In genomic region chr11:10325398-10326079, GRCh38 we compare ENCODE assay signal across 13 cellular contexts. TPM values are rescaled to one million over a fixed set of nuclear protein-coding genes. Genes with fewer than 3 reads are reported as not detected.
DNase-seq lines count a peak whose midpoint lies in the region; ATAC-seq and TF ChIP-seq lines count a peak whose summit lies in the region.
"Had no signal": no experiment of that assay in that cellular context is flagged by ENCODE, and none has a peak within 500 bp of the region (broad histone marks: within the 10 kb centered on the region; RNA-seq: fewer than 3 reads in every experiment).

No MANE protein-coding gene starts in this region.

- no peaks in the 10 kb centered on the region for H4K20me1 ChIP-seq in PC-3 (ENCODE audit: low read length)

- no peaks in the 10 kb centered on the region for H3K9me3 Mint-ChIP-seq in nephron
- H3K9me3 Mint-ChIP-seq in activated naive CD8-positive, alpha-beta T cell treated with anti-CD3 and anti-CD28 coated beads, Interleukin-2, amount 50 U/mL, for 24 hours, result no peaks in the 10 kb centered on the region
- no peaks in the 10 kb centered on the region for H3K9me3 Mint-ChIP-seq in activated T-cell treated with anti-CD3 and anti-CD28 coated beads, Interleukin-2, amount 50 U/mL, for 24 hours
- H3K9me3 Mint-ChIP-seq: brain; T-helper 2 cell treated with Interferon-gamma antibody and Interleukin-4, amounts not matched to agents 5 μg/mL and 100 μg/mL, for 36 hours had no signal

- H3K27me3 ChIP-seq in PC-3 (ENCODE audit: low read length), result no peaks in the 10 kb centered on the region
- H3K27me3 ChIP-seq: heart left ventricle had no signal

- no peaks in the 10 kb centered on the region for H3K27me3 Mint-ChIP-seq in nephron (ENCODE audit: low read depth)
- H3K27me3 Mint-ChIP-seq in activated naive CD8-positive, alpha-beta T cell treated with anti-CD3 and anti-CD28 coated beads, Interleukin-2, amount 50 U/mL, for 24 hours, result peaks cover 5% of the 10 kb centered on the region
- H3K27me3 Mint-ChIP-seq in activated T-cell treated with anti-CD3 and anti-CD28 coated beads, Interleukin-2, amount 50 U/mL, for 24 hours, result peaks cover 17% of the 10 kb centered on the region

- H3K4me2 ChIP-seq in PC-3 (ENCODE audit: low read length), result no peak overlapping the region

- in situ Hi-C loops in GM13977 (cut with MboI; ENCODE audit: low pct_unique_long_range_greater_than_20kb, low sequenced_read_pairs, unreplicated experiment), result loop anchor here (10.0 kb wide), 1 partner anchor 121 kb away; no protein-coding TSS in a partner anchor

- no peak overlapping the region for H3K4me3 Mint-ChIP-seq in nephron
- no peak overlapping the region for H3K4me3 Mint-ChIP-seq in activated naive CD8-positive, alpha-beta T cell treated with anti-CD3 and anti-CD28 coated beads, Interleukin-2, amount 50 U/mL, for 24 hours
- no peak overlapping the region for H3K4me3 Mint-ChIP-seq in activated T-cell treated with anti-CD3 and anti-CD28 coated beads, Interleukin-2, amount 50 U/mL, for 24 hours
- H3K4me3 Mint-ChIP-seq: brain; T-helper 2 cell treated with Interferon-gamma antibody and Interleukin-4, amounts not matched to agents 5 μg/mL and 100 μg/mL, for 36 hours had no signal

- H3K36me3 ChIP-seq in PC-3 (ENCODE audit: low read depth, low read length), result no peaks in the 10 kb centered on the region
- H3K36me3 ChIP-seq: heart left ventricle had no signal

- peak overlapping the region in 2 of 3 experiments; percentile 54 to 88 for H3K27ac Mint-ChIP-seq in nephron
- no peak overlapping the region for H3K27ac Mint-ChIP-seq in activated naive CD8-positive, alpha-beta T cell treated with anti-CD3 and anti-CD28 coated beads, Interleukin-2, amount 50 U/mL, for 24 hours
- H3K27ac Mint-ChIP-seq in activated T-cell treated with anti-CD3 and anti-CD28 coated beads, Interleukin-2, amount 50 U/mL, for 24 hours, result no peak overlapping the region
- H3K27ac Mint-ChIP-seq: T-helper 2 cell treated with Interferon-gamma antibody and Interleukin-4, amounts not matched to agents 5 μg/mL and 100 μg/mL, for 36 hours had no signal

- no peaks in the 10 kb centered on the region for H3K9me2 ChIP-seq in PC-3 (replicated peaks; ENCODE audit: low read length)

- intact Hi-C loops in PC-3 (cut with micrococcal nuclease), result no loop called here

- H2AFZ ChIP-seq in PC-3 (ENCODE audit: low read length), result no peak overlapping the region

- H3K9me3 ChIP-seq in PC-3 (ENCODE audit: low read length), result no peaks in the 10 kb centered on the region
- H3K9me3 ChIP-seq: heart left ventricle had no signal

- H3F3A ChIP-seq in PC-3 (ENCODE audit: low read length, unreplicated experiment), result peaks cover 3% of the 10 kb centered on the region

- BruUV-seq in PC-3 (replicated peaks; lab: Mats Ljungman, UMichigan), result no TSS peak

- CTCF ChIA-PET in PC-3 (lab: Charles Lee), result interaction anchor here (0.5 to 0.7 kb wide), 3 partner anchors 16 to 303 kb away, joined by 3 to 6 read pairs (median 4); no protein-coding TSS in a partner anchor

- H3K27ac ChIP-seq in PC-3 (ENCODE audit: low read length), result peak overlapping the region; percentile 22

- peaks cover 52% of the 10 kb centered on the region for H3K4me1 Mint-ChIP-seq in nephron
- peaks cover 15% of the 10 kb centered on the region for H3K4me1 Mint-ChIP-seq in activated naive CD8-positive, alpha-beta T cell treated with anti-CD3 and anti-CD28 coated beads, Interleukin-2, amount 50 U/mL, for 24 hours
- peaks cover 14% of the 10 kb centered on the region for H3K4me1 Mint-ChIP-seq in activated T-cell treated with anti-CD3 and anti-CD28 coated beads, Interleukin-2, amount 50 U/mL, for 24 hours (ENCODE audit: low read depth)

- ATAC-seq in PC-3, result peak; percentile 11; the same call in 1 of the 2 replicates
- no peak for ATAC-seq in activated naive CD8-positive, alpha-beta T cell treated with anti-CD3 and anti-CD28 coated beads, Interleukin-2, amount 50 U/mL, for 24 hours

- H3K79me2 ChIP-seq in PC-3 (ENCODE audit: low read length), result no peaks in the 10 kb centered on the region

- DNase-seq in A172 (ENCODE audit: low spot score) (peak; percentile 41), PC-3 (peak; percentile 40), epithelial cell of esophagus (ENCODE audit: low read depth) (peak; percentile 17), GM13977 (ENCODE audit: low spot score) (no peak), NCI-H187 treated with DMSO at 0.1 percent for 48 hours (lab: John Stamatoyannopoulos, UW) (no peak)
- no peak for DNase-seq in activated naive CD8-positive, alpha-beta T cell treated with anti-CD3 and anti-CD28 coated beads, Interleukin-2, amount 50 U/mL, for 24 hours
- DNase-seq in activated T-cell treated with anti-CD3 and anti-CD28 coated beads, Interleukin-2, amount 50 U/mL, for 24 hours, result no peak
- DNase-seq: stimulated activated CD4-positive, alpha-beta T cell treated with anti-CD3 and anti-CD28 coated beads, Interleukin-15, amount 100 ng/mL, for 24 hours; stimulated activated naive CD4-positive, alpha-beta T cell had no signal

- POLR2A ChIA-PET in PC-3 (lab: Charles Lee; ENCODE audit: unreplicated experiment), result no interaction called here

- no peak overlapping the region for H3K4me3 ChIP-seq in PC-3 (ENCODE audit: low read length)
- H3K4me3 ChIP-seq in epithelial cell of esophagus (ENCODE audit: low read length), result no peak overlapping the region
- H3K4me3 ChIP-seq: heart left ventricle had no signal

- no peaks in the 10 kb centered on the region for H3K36me3 Mint-ChIP-seq in nephron (ENCODE audit: low read depth)
- no peaks in the 10 kb centered on the region for H3K36me3 Mint-ChIP-seq in activated naive CD8-positive, alpha-beta T cell treated with anti-CD3 and anti-CD28 coated beads, Interleukin-2, amount 50 U/mL, for 24 hours (ENCODE audit: low read depth)
- H3K36me3 Mint-ChIP-seq in activated T-cell treated with anti-CD3 and anti-CD28 coated beads, Interleukin-2, amount 50 U/mL, for 24 hours (ENCODE audit: low read depth), result no peaks in the 10 kb centered on the region
- H3K36me3 Mint-ChIP-seq: brain had no signal

- H3K4me1 ChIP-seq in PC-3 (ENCODE audit: insufficient read depth, low read length), result peaks cover 65% of the 10 kb centered on the region

- TF ChIP-seq CTCF in PC-3 (conservative IDR thresholded peaks at IDR 0.05; ENCODE audit: low read depth, low read length) (no peak), epithelial cell of esophagus (IDR thresholded peaks at IDR 0.05; ENCODE audit: insufficient read depth, low read depth, low read length, missing control alignments) (no peak), nephron (IDR thresholded peaks at IDR 0.05; ENCODE audit: unreplicated experiment in 3 of 3) (no peak), GM13977 (IDR thresholded peaks at IDR 0.05; ENCODE audit: extremely low read depth, insufficient read depth, missing control alignments) (no peak)

- no peak overlapping the region for H3K9ac ChIP-seq in PC-3 (ENCODE audit: low read length)

RNA-seq across cellular contexts. Expression of gene ADM, which starts 20.7 kb away (rescaled TPM):
- 40.3 and 46.7 TPM in 2 replicates for total RNA-seq in A172 (2014; rRNA removed; shearing (Covaris generic))
- total RNA-seq in PC-3 (2014; rRNA removed), result 68.0 and 82.5 TPM in 2 replicates

RNA-seq across cellular contexts. Expression of gene SBF2, which starts 31.5 kb away (rescaled TPM):
- total RNA-seq in A172 (2014; rRNA removed; shearing (Covaris generic)), result 19.6 and 34.7 TPM in 2 replicates
- total RNA-seq in PC-3 (2014; rRNA removed), result 30.3 and 31.3 TPM in 2 replicates

Comparison
In these comparisons a context has a peak if more than half of its experiments do, and no peak if none do; other contexts are left out.
1. DNase-seq: peak in A172 (single experiment), PC-3 (single experiment) and epithelial cell of esophagus (single experiment); none in GM13977 (single experiment), activated naive CD8-positive, alpha-beta T cell treated with anti-CD3 and anti-CD28 coated beads, Interleukin-2, amount 50 U/mL, for 24 hours (single experiment), NCI-H187 treated with DMSO at 0.1 percent for 48 hours (single experiment) and activated T-cell treated with anti-CD3 and anti-CD28 coated beads, Interleukin-2, amount 50 U/mL, for 24 hours (single experiment).
2. H3K27ac Mint-ChIP-seq: peak in nephron (2 of 3); none in activated naive CD8-positive, alpha-beta T cell treated with anti-CD3 and anti-CD28 coated beads, Interleukin-2, amount 50 U/mL, for 24 hours (single experiment) and activated T-cell treated with anti-CD3 and anti-CD28 coated beads, Interleukin-2, amount 50 U/mL, for 24 hours (single experiment).